ENCODE assay signal across 8 cellular contexts in the genomic region with DNA sequence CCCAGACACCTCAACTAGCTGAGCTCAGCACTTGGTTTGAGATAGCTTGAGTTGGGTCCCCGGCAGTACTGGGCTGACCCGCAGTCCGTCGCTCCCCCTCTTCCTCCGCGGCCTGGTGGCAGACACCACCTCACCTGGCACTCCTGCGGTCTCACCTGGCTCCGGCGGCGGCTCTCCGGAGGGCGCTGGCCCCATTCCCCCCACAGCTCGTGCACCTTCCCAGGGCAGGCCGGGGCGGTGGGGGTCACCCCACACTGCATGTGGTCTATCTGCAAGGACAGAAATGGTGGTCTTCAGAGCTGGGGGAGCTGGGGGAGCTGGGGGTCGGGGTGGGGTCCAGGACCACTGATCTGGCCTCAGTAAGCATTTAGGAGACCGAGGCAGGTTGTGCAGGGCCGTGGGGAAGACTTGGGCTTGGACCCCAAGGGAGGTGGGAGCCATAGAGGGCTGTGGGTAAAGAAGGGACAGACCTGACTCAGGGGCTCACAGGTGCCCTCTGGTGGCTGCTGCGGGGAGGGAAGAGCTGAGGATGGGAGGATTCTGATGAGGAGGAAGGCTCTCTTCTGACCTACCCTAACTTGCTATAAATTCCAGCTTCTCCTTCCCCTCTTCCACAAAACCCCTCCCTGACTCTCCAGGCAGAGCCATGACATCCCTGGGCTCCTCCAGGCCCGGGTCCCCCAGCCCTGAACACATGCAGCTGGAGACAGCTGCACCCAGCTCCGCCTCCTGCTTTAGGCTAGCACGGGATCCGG. TPM values are rescaled to one million over a fixed set of nuclear protein-coding genes. Genes with fewer than 3 reads are reported as not detected.
DNase-seq lines count a peak whose midpoint lies in the region; ATAC-seq and TF ChIP-seq lines count a peak whose summit lies in the region.

No MANE protein-coding gene starts in this region.

- H3K36me3 Mint-ChIP-seq in activated naive CD4-positive, alpha-beta T cell treated with anti-CD3 and anti-CD28 coated beads for 36 hours (ENCODE audit: low read depth) = no peaks in the 10 kb centered on the region

- no peak for DNase-seq in AG09309 (ENCODE audit: low read depth)
- peak; percentile 44 for DNase-seq in GM19238 (ENCODE audit: insufficient read length, low spot score)
- peak; percentile 79 for DNase-seq in SK-N-SH
- peak; percentile 84 for DNase-seq in activated naive CD4-positive, alpha-beta T cell treated with anti-CD3 and anti-CD28 coated beads for 36 hours
- no peak for DNase-seq in right atrium auricular region (ENCODE audit: low spot score)
- DNase-seq in stimulated activated CD4-positive, alpha-beta T cell treated with anti-CD3 and anti-CD28 coated beads, Interleukin-1b, Interleukin-23, amount 100 ng/mL, for 1 hour (ENCODE audit: low read depth in 2 of 2) = peak; percentile 29 to 58
- DNase-seq in SW480 (ENCODE audit: low spot score) = no peak

- H3K9me3 ChIP-seq in SK-N-SH (no peaks in the 10 kb centered on the region), right atrium auricular region (no peaks in the 10 kb centered on the region)

- no peak overlapping the region for H3K4me3 Mint-ChIP-seq in activated naive CD4-positive, alpha-beta T cell treated with anti-CD3 and anti-CD28 coated beads for 36 hours

- no peaks in the 10 kb centered on the region for H4K20me1 ChIP-seq in SK-N-SH (ENCODE audit: insufficient read depth)

- CTCF ChIA-PET in SK-N-SH (lab: Yijun Ruan, JAX) = interaction anchor here (0.6 to 7.2 kb wide), 32 partner anchors 10 to 431 kb away, joined by 3 to 78 read pairs (median 4); partner anchors contain the start of genes LRG1, PLIN5 and SEMA6B
- CTCF ChIA-PET in activated naive CD4-positive, alpha-beta T cell treated with anti-CD3 and anti-CD28 coated beads for 36 hours (lab: Charles Lee) = interaction anchor here (0.6 to 2.6 kb wide), 27 partner anchors 9 to 463 kb away, joined by 3 to 17 read pairs (median 4); partner anchors contain the start of genes LRG1, PLIN5 and TMIGD2

- peak; percentile 38 for TF ChIP-seq RAD21 in SK-N-SH (IDR thresholded peaks at IDR 0.05; ENCODE audit: low read length)

- H3K27ac Mint-ChIP-seq in activated naive CD4-positive, alpha-beta T cell treated with anti-CD3 and anti-CD28 coated beads for 36 hours = no peak overlapping the region

- POLR2A ChIA-PET in SK-N-SH (lab: Yijun Ruan, JAX) = interaction anchor here (0.6 to 0.8 kb wide), 3 partner anchors 10 to 258 kb away, joined by 3 to 4 read pairs (median 4); partner anchors contain the start of gene PLIN5

- no peaks in the 10 kb centered on the region for H3F3A ChIP-seq in SK-N-SH (replicated peaks; ENCODE audit: insufficient read depth)

- no peak overlapping the region for H3K9ac ChIP-seq in SK-N-SH

- H3K4me2 ChIP-seq in SK-N-SH = no peak overlapping the region

- 57% methylated on average over 20 of the region's 23 CpGs for WGBS in SK-N-SH (ENCODE audit: low lambda C conversion rate)

- no peaks in the 10 kb centered on the region for H3K27me3 Mint-ChIP-seq in activated naive CD4-positive, alpha-beta T cell treated with anti-CD3 and anti-CD28 coated beads for 36 hours (ENCODE audit: low read depth)

- H3K4me1 Mint-ChIP-seq in activated naive CD4-positive, alpha-beta T cell treated with anti-CD3 and anti-CD28 coated beads for 36 hours (ENCODE audit: low read depth) = no peaks in the 10 kb centered on the region

- no peak for TF ChIP-seq EP300 in SK-N-SH (IDR thresholded peaks at IDR 0.05; ENCODE audit: borderline replicate concordance in 1 of 2, low read depth in 1 of 2, low read length in 1 of 2)

- H3K27me3 ChIP-seq in SK-N-SH (ENCODE audit: insufficient read depth) (no peaks in the 10 kb centered on the region), right atrium auricular region (no peaks in the 10 kb centered on the region)

- H3K4me3 ChIP-seq in AG09309 (ENCODE audit: control insufficient read depth, low read depth, low read length) (no peak overlapping the region), SK-N-SH (ENCODE audit: low read depth in 2 of 2, low read length in 1 of 2) (no peak overlapping the region), right atrium auricular region (no peak overlapping the region)

- ATAC-seq in GM18498 (IDR thresholded peaks at IDR 0.05; ENCODE audit: unreplicated experiment) = no peak

- intact Hi-C loops in activated naive CD4-positive, alpha-beta T cell treated with anti-CD3 and anti-CD28 coated beads for 36 hours (cut with micrococcal nuclease) = loop anchor here (1.0 kb wide), 2 partner anchors 53 to 258 kb away; partner anchors contain the start of gene HDGFL2

- H2AFZ ChIP-seq in SK-N-SH (ENCODE audit: low read depth) = no peak overlapping the region

- H3K9me3 Mint-ChIP-seq in activated naive CD4-positive, alpha-beta T cell treated with anti-CD3 and anti-CD28 coated beads for 36 hours = no peaks in the 10 kb centered on the region

- no peaks in the 10 kb centered on the region for H3K79me2 ChIP-seq in SK-N-SH (ENCODE audit: insufficient read depth)

- H3K27ac ChIP-seq in SK-N-SH (ENCODE audit: low read depth in 2 of 2, low read length in 1 of 2) = no peak overlapping the region
- no peak overlapping the region for H3K27ac ChIP-seq in right atrium auricular region

- H3K9me2 ChIP-seq in SK-N-SH = no peaks in the 10 kb centered on the region

- H3K4me1 ChIP-seq in SK-N-SH (ENCODE audit: control insufficient read depth in 1 of 2, insufficient read depth in 2 of 2, low read depth in 1 of 2, low read length in 1 of 2) = no peaks in the 10 kb centered on the region
- peaks cover 0 to 4% of the 10 kb centered on the region in 2 donors for H3K4me1 ChIP-seq in right atrium auricular region

- H3K36me3 ChIP-seq in SK-N-SH (replicated peaks in 1 of 2; ENCODE audit: control insufficient read depth in 1 of 2, insufficient read depth in 2 of 2, low read length in 1 of 2) = no peaks in the 10 kb centered on the region
- no peaks in the 10 kb centered on the region for H3K36me3 ChIP-seq in right atrium auricular region

- TF ChIP-seq CTCF in AG09309 (IDR thresholded peaks at IDR 0.05; ENCODE audit: control insufficient read depth, insufficient read depth, low read depth, low read length, missing control alignments) = peak; percentile 82
- TF ChIP-seq CTCF in SK-N-SH (IDR thresholded peaks at IDR 0.05) = peak; percentile 67
- TF ChIP-seq CTCF in right atrium auricular region (IDR thresholded peaks at IDR 0.05) = peak; percentile 56 to 78

TF ChIP-seq in SK-N-SH, 30 proteins besides CTCF, POLR2A, EP300 and RAD21 (continues in another document):
- TF ChIP-seq SMC3 (IDR thresholded peaks at IDR 0.05; ENCODE audit: low read depth, low read length) (peak; percentile 42; the same call in 1 of the 2 replicates), CHD2 (IDR thresholded peaks at IDR 0.05; ENCODE audit: low read length, partially characterized antibody) (no peak), FOXM1 (IDR thresholded peaks at IDR 0.05; ENCODE audit: low read depth) (no peak), JUND (IDR thresholded peaks at IDR 0.05) (no peak), RCOR1 (IDR thresholded peaks at IDR 0.05; ENCODE audit: low read length) (peak; percentile 35; the same call in 1 of the 2 replicates), IRF3 (IDR thresholded peaks at IDR 0.05; ENCODE audit: low read depth, low read length) (no peak), GATA2 (CRISPR knock-in tag; IDR thresholded peaks at IDR 0.05) (no peak), GABPA (IDR thresholded peaks at IDR 0.05; ENCODE audit: low read depth) (no peak)

RNA-seq across cellular contexts. Expression of gene PLIN4, which starts 6.7 kb away (rescaled TPM):
- polyA plus RNA-seq in SK-N-SH (2012; rRNA removed) = 0.07 and 0.10 TPM in 2 replicates
- 0.01 and 0.07 TPM in 2 replicates for polyA plus RNA-seq in SK-N-SH (2012; cell fraction: cytosol; rRNA removed)
- 0.48 and 0.53 TPM in 2 replicates for polyA plus RNA-seq in SK-N-SH (2012; cell fraction: nucleus; rRNA removed)
- not detected for total RNA-seq in activated naive CD4-positive, alpha-beta T cell treated with anti-CD3 and anti-CD28 coated beads for 36 hours
- 100 to 1,000 TPM; 104 to 156 TPM for total RNA-seq in right atrium auricular region

RNA-seq across cellular contexts. Expression of gene PLIN5, which starts 10.0 kb away (rescaled TPM):
- polyA plus RNA-seq in SK-N-SH (2012; rRNA removed) = 0.59 and 0.68 TPM in 2 replicates
- 0.19 and 0.25 TPM in 2 replicates for polyA plus RNA-seq in SK-N-SH (2012; cell fraction: cytosol; rRNA removed)
- polyA plus RNA-seq in SK-N-SH (2012; cell fraction: nucleus; rRNA removed) = 3.6 and 5.9 TPM in 2 replicates
- total RNA-seq in activated naive CD4-positive, alpha-beta T cell treated with anti-CD3 and anti-CD28 coated beads for 36 hours = under 1 TPM; 0.07 to 0.25 TPM
- 10 to 100 TPM; 21.4 to 43.6 TPM for total RNA-seq in right atrium auricular region

RNA-seq across cellular contexts. Expression of gene LRG1, which starts 14.9 kb away (rescaled TPM):
- polyA plus RNA-seq in SK-N-SH (2012; rRNA removed) = 0.12 and 0.23 TPM in 2 replicates
- 0.10 and 0.14 TPM in 2 replicates for polyA plus RNA-seq in SK-N-SH (2012; cell fraction: cytosol; rRNA removed)
- 0.02 and 0.05 TPM in 2 replicates for polyA plus RNA-seq in SK-N-SH (2012; cell fraction: nucleus; rRNA removed)
- 1 to 10 TPM; 1.3 to 1.5 TPM for total RNA-seq in activated naive CD4-positive, alpha-beta T cell treated with anti-CD3 and anti-CD28 coated beads for 36 hours
- total RNA-seq in right atrium auricular region = under 1 TPM in 1 of 2 donors, not detected in 1; 0.67 TPM

RNA-seq across cellular contexts. Expression of gene SEMA6B, which starts 34.5 kb away (rescaled TPM):
- polyA plus RNA-seq in SK-N-SH (2012; rRNA removed) = 2.0 and 3.7 TPM in 2 replicates
- polyA plus RNA-seq in SK-N-SH (2012; cell fraction: cytosol; rRNA removed) = 1.2 and 1.9 TPM in 2 replicates
- polyA plus RNA-seq in SK-N-SH (2012; cell fraction: nucleus; rRNA removed) = 1.6 and 1.9 TPM in 2 replicates
- total RNA-seq in activated naive CD4-positive, alpha-beta T cell treated with anti-CD3 and anti-CD28 coated beads for 36 hours = under 1 TPM in 1 of 2 experiments, not detected in 1; 0.17 TPM
- total RNA-seq in right atrium auricular region = 10 to 100 TPM in 1 of 2 donors, 1 to 10 TPM in 1; 3.9 to 10.8 TPM

RNA-seq across cellular contexts. Expression of gene HDGFL2, which starts 52.9 kb away (rescaled TPM):
- 63.0 and 77.8 TPM in 2 replicates for polyA plus RNA-seq in SK-N-SH (2012; rRNA removed)
- 47.5 and 57.8 TPM in 2 replicates for polyA plus RNA-seq in SK-N-SH (2012; cell fraction: cytosol; rRNA removed)
- 103 and 119 TPM in 2 replicates for polyA plus RNA-seq in SK-N-SH (2012; cell fraction: nucleus; rRNA removed)
- total RNA-seq in activated naive CD4-positive, alpha-beta T cell treated with anti-CD3 and anti-CD28 coated beads for 36 hours = 10 to 100 TPM; 43.0 to 43.5 TPM
- 10 to 100 TPM; 18.3 to 24.8 TPM for total RNA-seq in right atrium auricular region

Comparison
In these comparisons a context has a peak if more than half of its experiments do, and no peak if none do; other contexts are left out.
1. DNase-seq: peak in GM19238 (single experiment), SK-N-SH (single experiment), activated naive CD4-positive, alpha-beta T cell treated with anti-CD3 and anti-CD28 coated beads for 36 hours (single experiment) and stimulated activated CD4-positive, alpha-beta T cell treated with anti-CD3 and anti-CD28 coated beads, Interleukin-1b, Interleukin-23, amount 100 ng/mL, for 1 hour (2 of 2); none in AG09309 (single experiment), right atrium auricular region (single experiment) and SW480 (single experiment).
2. RNA of gene PLIN4, which starts 6.7 kb away (total RNA-seq): 104 to 156 TPM in right atrium auricular region; not detected in activated naive CD4-positive, alpha-beta T cell treated with anti-CD3 and anti-CD28 coated beads for 36 hours; every median in the first group is over 100 times any median in the second.
3. RNA of gene PLIN5, which starts 10.0 kb away (total RNA-seq): 21.4 to 43.6 TPM in right atrium auricular region; 0.07 to 0.25 TPM in activated naive CD4-positive, alpha-beta T cell treated with anti-CD3 and anti-CD28 coated beads for 36 hours; every median in the first group is over 10 times any median in the second.
4. Peak in every context shown above with its lines, with median percentiles within 50 percentile points of each other: CTCF ChIP-seq.